ENCODE assay signal across 12 cellular contexts in genomic region chr3:146638718-146639117, GRCh38. TPM values are rescaled to one million over a fixed set of nuclear protein-coding genes. Genes with fewer than 3 reads are reported as not detected.
A peak's percentile ranks its signal among the peaks of the same experiment; 100 is the strongest.
DNase-seq lines count a peak whose midpoint lies in the region; ATAC-seq, FAIRE-seq and TF ChIP-seq lines count a peak whose summit lies in the region.
"Had no signal": no experiment of that assay in that cellular context is flagged by ENCODE, and none has a peak within 500 bp of the region (broad histone marks: within the 10 kb centered on the region; RNA-seq: fewer than 3 reads in every experiment).

No MANE protein-coding gene starts in this region.

- no peaks in the 10 kb centered on the region for H3K9me2 ChIP-seq in MM.1S (replicated peaks; ENCODE audit: insufficient read depth, low read length)

- H2AFZ ChIP-seq in MM.1S (ENCODE audit: low read length), result no peak overlapping the region

- H3F3A ChIP-seq in MM.1S (ENCODE audit: insufficient read depth, low read length), result no peaks in the 10 kb centered on the region

- H3K9me3 ChIP-seq in vagina, result no peaks in the 10 kb centered on the region
- no peaks in the 10 kb centered on the region for H3K9me3 ChIP-seq in MM.1S (replicated peaks; ENCODE audit: insufficient read depth, low read length)

- H3K27ac ChIP-seq in vagina (no peak overlapping the region), MM.1S (ENCODE audit: low read length) (no peak overlapping the region)

- no peak overlapping the region for H3K4me2 ChIP-seq in MM.1S (ENCODE audit: low read depth, low read length)

- FAIRE-seq in A204.1 (lab: Jason Lieb, UNC) (peak; percentile 96), D721Med (lab: Jason Lieb, UNC) (no peak)

- H3K4me1 ChIP-seq in vagina, result no peaks in the 10 kb centered on the region
- no peaks in the 10 kb centered on the region for H3K4me1 ChIP-seq in MM.1S (ENCODE audit: low read length)

- H3K27me3 ChIP-seq in vagina, result no peaks in the 10 kb centered on the region
- no peaks in the 10 kb centered on the region for H3K27me3 ChIP-seq in MM.1S (replicated peaks; ENCODE audit: insufficient read depth, low read length)

- TF ChIP-seq CTCF in D721Med (IDR thresholded peaks at IDR 0.05; ENCODE audit: insufficient read depth, missing control alignments) (peak; percentile 32), fibroblast of pulmonary artery (IDR thresholded peaks at IDR 0.05; ENCODE audit: low read length, missing control alignments) (peak; percentile 57), vagina (IDR thresholded peaks at IDR 0.05) (peak in 1 of 3 experiments; percentile 26), MM.1S (IDR thresholded peaks at IDR 0.05; ENCODE audit: low read length) (no peak)

- no peak overlapping the region for H3K4me3 ChIP-seq in fibroblast of pulmonary artery (replicated peaks; ENCODE audit: low read depth, low read length)
- no peak overlapping the region for H3K4me3 ChIP-seq in vagina
- H3K4me3 ChIP-seq in MM.1S (ENCODE audit: low read length), result no peak overlapping the region

- no peaks in the 10 kb centered on the region for H3K79me2 ChIP-seq in MM.1S (ENCODE audit: low read length)

- no peak for TF ChIP-seq POLR2A in vagina (IDR thresholded peaks at IDR 0.05)

- no peaks in the 10 kb centered on the region for H4K20me1 ChIP-seq in MM.1S (ENCODE audit: insufficient read depth, low read length)

- H3K9ac ChIP-seq in MM.1S (ENCODE audit: low read length), result no peak overlapping the region

- no peak for ATAC-seq in HG02852 (IDR thresholded peaks at IDR 0.05; ENCODE audit: unreplicated experiment)

- no peaks in the 10 kb centered on the region for H3K36me3 ChIP-seq in vagina
- no peaks in the 10 kb centered on the region for H3K36me3 ChIP-seq in MM.1S (replicated peaks; ENCODE audit: insufficient read depth, low read length)

- DNase-seq in D721Med (ENCODE audit: insufficient read length, low spot score) (no peak), RKO (ENCODE audit: low spot score) (peak; percentile 20), fibroblast of pulmonary artery (ENCODE audit: low read depth) (peak; percentile 6), vagina (ENCODE audit: extremely low spot score in 2 of 2) (no peak), MM.1S (no peak)
- no peak for DNase-seq in activated naive CD4-positive, alpha-beta T cell treated with Interleukin-2 at 50 U/mL for 16 hours
- DNase-seq: activated gamma-delta T cell treated with Interleukin-2 at 50 U/mL for 16 hours, erythroblast, NCI-H69 had no signal

- intact Hi-C loops in vagina (cut with DNase I), result no loop called here

RNA-seq across cellular contexts. Expression of gene PLSCR5, which starts 33.6 kb away (rescaled TPM):
- total RNA-seq in vagina, result not detected
- total RNA-seq: lower leg skin had no signal

Comparison
In these comparisons a context has a peak if more than half of its experiments do, and no peak if none do; other contexts are left out.
1. DNase-seq: peak in RKO (single experiment) and fibroblast of pulmonary artery (single experiment); none in D721Med (single experiment), activated naive CD4-positive, alpha-beta T cell treated with Interleukin-2 at 50 U/mL for 16 hours (single experiment), vagina (0 of 2) and MM.1S (single experiment).